ENCODE assay signal across 17 cellular contexts in genomic region chr15:93056836-93057235, GRCh38.
"Had no signal": no experiment of that assay in that cellular context is flagged by ENCODE, and none has a peak within 500 bp of the region (broad histone marks: within the 10 kb centered on the region; RNA-seq: fewer than 3 reads in every experiment).

No MANE protein-coding gene starts in this region.

- H3K27me3 ChIP-seq: right atrium auricular region, tibial artery had no signal

- H3K9me3 Mint-ChIP-seq: activated CD4-positive, alpha-beta memory T cell treated with anti-CD3 and anti-CD28 coated beads, Interleukin-2, amount 10 ng/mL, durations not matched to agents 7 days and 5 days; activated naive CD8-positive, alpha-beta T cell treated with anti-CD3 and anti-CD28 coated beads, Interleukin-2, amount 50 U/mL, for 24 hours; memory B cell; naive B cell; T-helper 1 cell treated with Interleukin-12 subunit alpha and Interleukin-12 subunit beta and Interleukin-4 antibody, amounts not matched to agents 30 μg/mL and 1 μg/mL, for 36 hours had no signal

- H3K4me3 Mint-ChIP-seq: activated CD4-positive, alpha-beta memory T cell treated with anti-CD3 and anti-CD28 coated beads, Interleukin-2, amount 10 ng/mL, durations not matched to agents 7 days and 5 days; activated naive CD8-positive, alpha-beta T cell treated with anti-CD3 and anti-CD28 coated beads, Interleukin-2, amount 50 U/mL, for 24 hours; memory B cell; naive B cell; T-helper 1 cell treated with Interleukin-12 subunit alpha and Interleukin-12 subunit beta and Interleukin-4 antibody, amounts not matched to agents 30 μg/mL and 1 μg/mL, for 36 hours had no signal

- DNase-seq: activated CD4-positive, alpha-beta memory T cell treated with anti-CD3 and anti-CD28 coated beads, Interleukin-2, amount 10 ng/mL, durations not matched to agents 7 days and 5 days; activated CD4-positive, alpha-beta T cell treated with anti-CD3 and anti-CD28 coated beads for 48 hours; activated effector memory CD4-positive, alpha-beta T cell treated with anti-CD3 and anti-CD28 coated beads, Interleukin-2, amount 50 U/mL, for 16 hours; activated naive CD4-positive, alpha-beta T cell treated with anti-CD3 and anti-CD28 coated beads, Interleukin-2, amount 50 U/mL, for 16 hours; activated naive CD8-positive, alpha-beta T cell treated with anti-CD3 and anti-CD28 coated beads, Interleukin-2, amount 50 U/mL, for 24 hours; activated T-cell treated with anti-CD3 and anti-CD28 coated beads for 4 hours; foreskin fibroblast; naive B cell; stimulated activated CD4-positive, alpha-beta T cell treated with anti-CD3 and anti-CD28 coated beads, Interleukin-4, amount 100 ng/mL, for 24 hours; stimulated activated naive CD4-positive, alpha-beta T cell treated with Interleukin-2 at 50 U/mL for 16 hours; T1000; tibial artery had no signal

- H3K4me3 ChIP-seq: right atrium auricular region, tibial artery had no signal

- H3K9me3 ChIP-seq: right atrium auricular region, tibial artery had no signal

- H3K27ac Mint-ChIP-seq: activated CD4-positive, alpha-beta memory T cell treated with anti-CD3 and anti-CD28 coated beads, Interleukin-2, amount 10 ng/mL, durations not matched to agents 7 days and 5 days; activated naive CD8-positive, alpha-beta T cell treated with anti-CD3 and anti-CD28 coated beads, Interleukin-2, amount 50 U/mL, for 24 hours; memory B cell; progenitor cell of endocrine pancreas; T-helper 1 cell treated with Interleukin-12 subunit alpha and Interleukin-12 subunit beta and Interleukin-4 antibody, amounts not matched to agents 30 μg/mL and 1 μg/mL, for 36 hours had no signal

- H3K4me1 Mint-ChIP-seq: activated CD4-positive, alpha-beta memory T cell treated with anti-CD3 and anti-CD28 coated beads, Interleukin-2, amount 10 ng/mL, durations not matched to agents 7 days and 5 days; activated naive CD8-positive, alpha-beta T cell treated with anti-CD3 and anti-CD28 coated beads, Interleukin-2, amount 50 U/mL, for 24 hours; memory B cell had no signal

- H3K27ac ChIP-seq: epithelial cell of prostate, right atrium auricular region, tibial artery had no signal

- H3K36me3 Mint-ChIP-seq: memory B cell, naive B cell had no signal
